In genomic region chr2:104876606-104877005, GRCh38 we compare ENCODE assay signal across 30 cellular contexts. TPM values are rescaled to one million over a fixed set of nuclear protein-coding genes. Genes with fewer than 3 reads are reported as not detected.
"Had no signal": no experiment of that assay in that cellular context is flagged by ENCODE, and none has a peak within 500 bp of the region (broad histone marks: within the 10 kb centered on the region; RNA-seq: fewer than 3 reads in every experiment).

No MANE protein-coding gene starts in this region.

- DNase-seq: activated CD4-positive, alpha-beta T cell treated with anti-CD3 and anti-CD28 coated beads, Interleukin-2, amount 10 ng/mL, durations not matched to agents 24 days and 14 days; activated CD8-positive, alpha-beta memory T cell treated with anti-CD3 and anti-CD28 coated beads, Interleukin-2, amount 10 ng/mL, durations not matched to agents 7 days and 5 days; activated CD8-positive, alpha-beta T cell treated with anti-CD3 and anti-CD28 coated beads for 36 hours; activated gamma-delta T cell; activated naive CD4-positive, alpha-beta T cell treated with anti-CD3 and anti-CD28 coated beads, Interleukin-2, amount 50 U/mL, for 16 hours; activated naive CD8-positive, alpha-beta T cell treated with anti-CD3 and anti-CD28 coated beads, Interleukin-2, amount 50 U/mL, for 24 hours; activated T-cell treated with anti-CD3 and anti-CD28 coated beads for 4 hours; brain microvascular endothelial cell; central memory CD4-positive, alpha-beta T cell; esophagus squamous epithelium; gastrocnemius medialis; heart left ventricle; islet precursor cell; left colon; mesenchymal stem cell; nephron progenitor cell; pancreas; right lobe of liver; small intestine; stimulated activated CD4-positive, alpha-beta T cell treated with anti-CD3 and anti-CD28 coated beads, Interleukin-2, amount 100 ng/mL, for 48 hours; stimulated activated CD8-positive, alpha-beta memory T cell treated with anti-CD3 and anti-CD28 coated beads, Interleukin-4, amount 100 ng/mL, for 48 hours; stimulated activated naive B cell treated with anti-CD40 and anti-IgM and Interleukin-4, amounts not matched to agents 10 μg/mL and 1 μg/mL and 100 μg/mL, for 72 hours; thyroid gland had no signal

- ATAC-seq: activated CD8-positive, alpha-beta memory T cell treated with anti-CD3 and anti-CD28 coated beads, Interleukin-2, amount 10 ng/mL, durations not matched to agents 7 days and 5 days; activated CD8-positive, alpha-beta T cell treated with anti-CD3 and anti-CD28 coated beads for 36 hours; activated naive CD8-positive, alpha-beta T cell treated with anti-CD3 and anti-CD28 coated beads, Interleukin-2, amount 50 U/mL, for 24 hours; gastrocnemius medialis; heart left ventricle; left colon; pancreas; right lobe of liver; stimulated activated naive B cell treated with anti-CD40 and anti-IgM and Interleukin-4, amounts not matched to agents 10 μg/mL and 1 μg/mL and 100 μg/mL, for 72 hours had no signal

- H3K27ac ChIP-seq: brain microvascular endothelial cell, coronary artery, esophagus squamous epithelium, gastrocnemius medialis, heart left ventricle, pancreas, right lobe of liver, thyroid gland had no signal

- H3K4me3 ChIP-seq: coronary artery, esophagus squamous epithelium, gastrocnemius medialis, heart left ventricle, pancreas, right lobe of liver, thyroid gland had no signal

- H3K9me3 ChIP-seq: esophagus squamous epithelium, gastrocnemius medialis, heart left ventricle, pancreas, right lobe of liver, thyroid gland had no signal

- H3K36me3 ChIP-seq: brain microvascular endothelial cell, esophagus squamous epithelium, gastrocnemius medialis, heart left ventricle, pancreas, right lobe of liver, thyroid gland had no signal

RNA-seq across cellular contexts. Expression of gene POU3F3, which starts 22.7 kb away (rescaled TPM):
- total RNA-seq: activated CD4-positive, alpha-beta T cell treated with anti-CD3 and anti-CD28 coated beads, Interleukin-2, amount 10 ng/mL, durations not matched to agents 24 days and 14 days; activated CD8-positive, alpha-beta memory T cell treated with anti-CD3 and anti-CD28 coated beads, Interleukin-2, amount 10 ng/mL, durations not matched to agents 7 days and 5 days; activated CD8-positive, alpha-beta T cell treated with anti-CD3 and anti-CD28 coated beads for 36 hours; activated T-helper 1 cell treated with anti-CD3 and anti-CD28 coated beads, Interleukin-12 subunit alpha, Interleukin-12 subunit beta, Interleukin-2, Interleukin-4 antibody, amounts not matched to agents 30 ng/mL and 10 ng/mL and 1 ng/mL, durations not matched to agents 14 hours and 24 hours and 36 hours; endodermal cell; gastrocnemius medialis; mononuclear cell; pancreas; pulmonary artery endothelial cell; right lobe of liver; T-helper 2 cell treated with Interferon-gamma antibody and Interleukin-4, amounts not matched to agents 100 ng/mL and 5 ng/mL, for 36 hours had no signal
- polyA plus RNA-seq: pancreas, urinary bladder had no signal
